1 cellular context compared by ENCODE assay signal in the genomic region with DNA sequence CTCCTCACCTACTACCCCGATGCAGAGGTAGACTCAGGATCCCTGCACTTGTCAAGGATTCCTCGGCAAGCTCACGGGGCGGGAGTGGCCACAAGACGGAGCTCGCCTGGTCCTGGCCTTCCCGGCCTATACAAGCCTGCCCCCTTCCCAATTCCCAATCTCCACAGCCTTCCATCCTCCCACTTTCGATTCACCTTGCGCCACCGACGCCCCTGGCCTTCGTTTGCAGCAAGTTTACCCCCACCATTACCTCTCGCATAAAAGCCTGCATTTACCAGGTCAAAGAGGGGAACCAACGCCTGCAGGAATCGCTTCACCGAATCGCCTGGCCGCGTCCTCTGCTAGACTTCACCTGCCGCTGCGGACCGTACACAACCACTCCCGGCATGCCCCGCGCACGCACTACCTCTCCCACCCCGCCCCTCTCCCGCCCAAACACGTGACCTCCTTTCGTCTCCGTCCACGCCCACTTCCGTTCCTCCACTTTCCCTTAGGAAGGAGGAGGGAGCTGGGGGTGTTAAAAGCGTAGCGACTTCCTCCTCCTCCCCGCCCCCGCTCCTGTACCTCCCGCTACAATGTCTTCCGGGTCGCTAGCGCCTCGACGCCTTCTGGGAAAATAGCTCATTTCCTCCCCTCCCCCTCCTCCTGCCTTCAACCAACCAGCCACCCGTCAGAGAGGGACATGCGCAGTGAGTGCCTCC.
TF ChIP-seq lines count a peak whose summit lies in the region.

Gene ORC4, minus strand, starts transcription at position 380 of the 701 bp plus-strand sequence. CDS start 44,779 bp downstream, outside the sequence.

TF ChIP-seq in K562, 482 proteins besides CTCF, POLR2A, EP300 and RAD21 (continued from another document and continues in another):
- TF ChIP-seq, protein P1, sequence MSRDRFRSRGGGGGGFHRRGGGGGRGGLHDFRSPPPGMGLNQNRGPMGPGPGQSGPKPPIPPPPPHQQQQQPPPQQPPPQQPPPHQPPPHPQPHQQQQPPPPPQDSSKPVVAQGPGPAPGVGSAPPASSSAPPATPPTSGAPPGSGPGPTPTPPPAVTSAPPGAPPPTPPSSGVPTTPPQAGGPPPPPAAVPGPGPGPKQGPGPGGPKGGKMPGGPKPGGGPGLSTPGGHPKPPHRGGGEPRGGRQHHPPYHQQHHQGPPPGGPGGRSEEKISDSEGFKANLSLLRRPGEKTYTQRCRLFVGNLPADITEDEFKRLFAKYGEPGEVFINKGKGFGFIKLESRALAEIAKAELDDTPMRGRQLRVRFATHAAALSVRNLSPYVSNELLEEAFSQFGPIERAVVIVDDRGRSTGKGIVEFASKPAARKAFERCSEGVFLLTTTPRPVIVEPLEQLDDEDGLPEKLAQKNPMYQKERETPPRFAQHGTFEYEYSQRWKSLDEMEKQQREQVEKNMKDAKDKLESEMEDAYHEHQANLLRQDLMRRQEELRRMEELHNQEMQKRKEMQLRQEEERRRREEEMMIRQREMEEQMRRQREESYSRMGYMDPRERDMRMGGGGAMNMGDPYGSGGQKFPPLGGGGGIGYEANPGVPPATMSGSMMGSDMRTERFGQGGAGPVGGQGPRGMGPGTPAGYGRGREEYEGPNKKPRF (IDR thresholded peaks at IDR 0.05; ENCODE audit: low read depth, low read length): no peak
- TF ChIP-seq MIER1 (IDR thresholded peaks at IDR 0.05; ENCODE audit: low read depth): peak; percentile 73; the same call in 1 of the 2 replicates
- TF ChIP-seq FOXJ3 (CRISPR knock-in tag; IDR thresholded peaks at IDR 0.05): no peak
- peak; percentile 90 for TF ChIP-seq GABPB1 (CRISPR knock-in tag; IDR thresholded peaks at IDR 0.05)
- peak; percentile 83 for TF ChIP-seq ZNF143 (CRISPR knock-in tag; IDR thresholded peaks at IDR 0.05)
- TF ChIP-seq LCOR (CRISPR knock-in tag; IDR thresholded peaks at IDR 0.05): peak; percentile 34; the same call in 1 of the 2 replicates
- TF ChIP-seq EHMT2 (IDR thresholded peaks at IDR 0.05): no peak
- TF ChIP-seq KDM4B (IDR thresholded peaks at IDR 0.05; ENCODE audit: borderline replicate concordance in 2 of 2, low read depth in 1 of 2): peak in 1 of 2 experiments; percentile 78; a peak in 1 of 4 replicates
- peak; percentile 89 for TF ChIP-seq USF2 (CRISPR knock-in tag; IDR thresholded peaks at IDR 0.05)
- TF ChIP-seq, protein P2, sequence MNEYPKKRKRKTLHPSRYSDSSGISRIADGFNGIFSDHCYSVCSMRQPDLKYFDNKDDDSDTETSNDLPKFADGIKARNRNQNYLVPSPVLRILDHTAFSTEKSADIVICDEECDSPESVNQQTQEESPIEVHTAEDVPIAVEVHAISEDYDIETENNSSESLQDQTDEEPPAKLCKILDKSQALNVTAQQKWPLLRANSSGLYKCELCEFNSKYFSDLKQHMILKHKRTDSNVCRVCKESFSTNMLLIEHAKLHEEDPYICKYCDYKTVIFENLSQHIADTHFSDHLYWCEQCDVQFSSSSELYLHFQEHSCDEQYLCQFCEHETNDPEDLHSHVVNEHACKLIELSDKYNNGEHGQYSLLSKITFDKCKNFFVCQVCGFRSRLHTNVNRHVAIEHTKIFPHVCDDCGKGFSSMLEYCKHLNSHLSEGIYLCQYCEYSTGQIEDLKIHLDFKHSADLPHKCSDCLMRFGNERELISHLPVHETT (CRISPR knock-in tag; conservative IDR thresholded peaks at IDR 0.05 in 1 of 2, IDR thresholded peaks at IDR 0.05 in 1 of 2): peak in 1 of 2 experiments; percentile 85; a peak in 2 of 4 replicates
- peak; percentile 60 for TF ChIP-seq SMARCE1 (IDR thresholded peaks at IDR 0.05)
- TF ChIP-seq, protein P3, sequence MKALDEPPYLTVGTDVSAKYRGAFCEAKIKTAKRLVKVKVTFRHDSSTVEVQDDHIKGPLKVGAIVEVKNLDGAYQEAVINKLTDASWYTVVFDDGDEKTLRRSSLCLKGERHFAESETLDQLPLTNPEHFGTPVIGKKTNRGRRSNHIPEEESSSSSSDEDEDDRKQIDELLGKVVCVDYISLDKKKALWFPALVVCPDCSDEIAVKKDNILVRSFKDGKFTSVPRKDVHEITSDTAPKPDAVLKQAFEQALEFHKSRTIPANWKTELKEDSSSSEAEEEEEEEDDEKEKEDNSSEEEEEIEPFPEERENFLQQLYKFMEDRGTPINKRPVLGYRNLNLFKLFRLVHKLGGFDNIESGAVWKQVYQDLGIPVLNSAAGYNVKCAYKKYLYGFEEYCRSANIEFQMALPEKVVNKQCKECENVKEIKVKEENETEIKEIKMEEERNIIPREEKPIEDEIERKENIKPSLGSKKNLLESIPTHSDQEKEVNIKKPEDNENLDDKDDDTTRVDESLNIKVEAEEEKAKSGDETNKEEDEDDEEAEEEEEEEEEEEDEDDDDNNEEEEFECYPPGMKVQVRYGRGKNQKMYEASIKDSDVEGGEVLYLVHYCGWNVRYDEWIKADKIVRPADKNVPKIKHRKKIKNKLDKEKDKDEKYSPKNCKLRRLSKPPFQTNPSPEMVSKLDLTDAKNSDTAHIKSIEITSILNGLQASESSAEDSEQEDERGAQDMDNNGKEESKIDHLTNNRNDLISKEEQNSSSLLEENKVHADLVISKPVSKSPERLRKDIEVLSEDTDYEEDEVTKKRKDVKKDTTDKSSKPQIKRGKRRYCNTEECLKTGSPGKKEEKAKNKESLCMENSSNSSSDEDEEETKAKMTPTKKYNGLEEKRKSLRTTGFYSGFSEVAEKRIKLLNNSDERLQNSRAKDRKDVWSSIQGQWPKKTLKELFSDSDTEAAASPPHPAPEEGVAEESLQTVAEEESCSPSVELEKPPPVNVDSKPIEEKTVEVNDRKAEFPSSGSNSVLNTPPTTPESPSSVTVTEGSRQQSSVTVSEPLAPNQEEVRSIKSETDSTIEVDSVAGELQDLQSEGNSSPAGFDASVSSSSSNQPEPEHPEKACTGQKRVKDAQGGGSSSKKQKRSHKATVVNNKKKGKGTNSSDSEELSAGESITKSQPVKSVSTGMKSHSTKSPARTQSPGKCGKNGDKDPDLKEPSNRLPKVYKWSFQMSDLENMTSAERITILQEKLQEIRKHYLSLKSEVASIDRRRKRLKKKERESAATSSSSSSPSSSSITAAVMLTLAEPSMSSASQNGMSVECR (CRISPR knock-in tag; IDR thresholded peaks at IDR 0.05): peak; percentile 88
- TF ChIP-seq AFF1 (IDR thresholded peaks at IDR 0.05; ENCODE audit: low read depth in 1 of 2, partially characterized antibody in 2 of 2): peak; percentile 70 to 87
- TF ChIP-seq NR2C1 (IDR thresholded peaks at IDR 0.05): peak; percentile 98
- TF ChIP-seq NR2C1 (tag; IDR thresholded peaks at IDR 0.05): peak; percentile 98
- TF ChIP-seq CBX3 (IDR thresholded peaks at IDR 0.05; ENCODE audit: borderline replicate concordance in 1 of 2, low read length in 2 of 2): peak in 1 of 2 experiments; percentile 53; a peak in 1 of 3 replicates
- peak; percentile 17 to 73; a peak in 1 of 4 replicates for TF ChIP-seq MLLT1 (IDR thresholded peaks at IDR 0.05)
- TF ChIP-seq NFATC3 (IDR thresholded peaks at IDR 0.05): 0 out of 2 replicates have a peak, but pooled peaks have one; percentile 45
- TF ChIP-seq SMARCA5 (IDR thresholded peaks at IDR 0.05): peak; percentile 88
- TF ChIP-seq SMARCA4 (IDR thresholded peaks at IDR 0.05): peak; percentile 66; the same call in 1 of the 2 replicates
- TF ChIP-seq CBX8 (IDR thresholded peaks at IDR 0.05; ENCODE audit: borderline replicate concordance, extremely low read depth, low read depth, low read length, poor library complexity, severe bottlenecking): no peak
- TF ChIP-seq RAD51 (IDR thresholded peaks at IDR 0.05; ENCODE audit: borderline replicate concordance, low read depth): peak; percentile 97
- 0 out of 2 replicates have a peak, but pooled peaks have one; percentile 26 for TF ChIP-seq ELF2 (CRISPR knock-in tag; IDR thresholded peaks at IDR 0.05)
- peak; percentile 91 for TF ChIP-seq ZEB2 (IDR thresholded peaks at IDR 0.05)
- TF ChIP-seq SRF (CRISPR knock-in tag; IDR thresholded peaks at IDR 0.05): peak in 1 of 2 experiments; percentile 56; a peak in 1 of 4 replicates
- peak in 1 of 3 experiments; percentile 91; a peak in 2 of 6 replicates for TF ChIP-seq ZBTB11 (CRISPR knock-in tag; IDR thresholded peaks at IDR 0.05)
- TF ChIP-seq ZZZ3 (IDR thresholded peaks at IDR 0.05): peak; percentile 89
- TF ChIP-seq EWSR1 (IDR thresholded peaks at IDR 0.05; ENCODE audit: borderline replicate concordance, low read depth, partially characterized antibody): no peak
- TF ChIP-seq ARNT (IDR thresholded peaks at IDR 0.05): peak; percentile 40 to 57; a peak in 1 of 4 replicates
- TF ChIP-seq, protein P4, sequence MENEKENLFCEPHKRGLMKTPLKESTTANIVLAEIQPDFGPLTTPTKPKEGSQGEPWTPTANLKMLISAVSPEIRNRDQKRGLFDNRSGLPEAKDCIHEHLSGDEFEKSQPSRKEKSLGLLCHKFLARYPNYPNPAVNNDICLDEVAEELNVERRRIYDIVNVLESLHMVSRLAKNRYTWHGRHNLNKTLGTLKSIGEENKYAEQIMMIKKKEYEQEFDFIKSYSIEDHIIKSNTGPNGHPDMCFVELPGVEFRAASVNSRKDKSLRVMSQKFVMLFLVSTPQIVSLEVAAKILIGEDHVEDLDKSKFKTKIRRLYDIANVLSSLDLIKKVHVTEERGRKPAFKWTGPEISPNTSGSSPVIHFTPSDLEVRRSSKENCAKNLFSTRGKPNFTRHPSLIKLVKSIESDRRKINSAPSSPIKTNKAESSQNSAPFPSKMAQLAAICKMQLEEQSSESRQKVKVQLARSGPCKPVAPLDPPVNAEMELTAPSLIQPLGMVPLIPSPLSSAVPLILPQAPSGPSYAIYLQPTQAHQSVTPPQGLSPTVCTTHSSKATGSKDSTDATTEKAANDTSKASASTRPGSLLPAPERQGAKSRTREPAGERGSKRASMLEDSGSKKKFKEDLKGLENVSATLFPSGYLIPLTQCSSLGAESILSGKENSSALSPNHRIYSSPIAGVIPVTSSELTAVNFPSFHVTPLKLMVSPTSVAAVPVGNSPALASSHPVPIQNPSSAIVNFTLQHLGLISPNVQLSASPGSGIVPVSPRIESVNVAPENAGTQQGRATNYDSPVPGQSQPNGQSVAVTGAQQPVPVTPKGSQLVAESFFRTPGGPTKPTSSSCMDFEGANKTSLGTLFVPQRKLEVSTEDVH (IDR thresholded peaks at IDR 0.05; ENCODE audit: low read depth, partially characterized antibody): peak; percentile 66
- TF ChIP-seq KHSRP (IDR thresholded peaks at IDR 0.05): no peak
- TF ChIP-seq ERF (CRISPR knock-in tag; IDR thresholded peaks at IDR 0.05): peak; percentile 58; the same call in 1 of the 2 replicates
